ENCODE assay signal across 22 cellular contexts in genomic region chr5:80037366-80037765, GRCh38. TPM values are rescaled to one million over a fixed set of nuclear protein-coding genes. Genes with fewer than 3 reads are reported as not detected.
DNase-seq lines count a peak whose midpoint lies in the region; ATAC-seq, FAIRE-seq and TF ChIP-seq lines count a peak whose summit lies in the region.
"Had no signal": no experiment of that assay in that cellular context is flagged by ENCODE, and none has a peak within 500 bp of the region (broad histone marks: within the 10 kb centered on the region; RNA-seq: fewer than 3 reads in every experiment).

No MANE protein-coding gene starts in this region.

- H3K4me3 ChIP-seq in K562 (no peak overlapping the region), mesendoderm (ENCODE audit: low read length) (no peak overlapping the region)
- H3K4me3 ChIP-seq: BLaER1 treated with 17β-estradiol and CSF1 and Interleukin-3, amounts not matched to agents 10 nM and 100 nM; pancreas; right lobe of liver; thoracic aorta had no signal

- H3K4ac ChIP-seq in mesendoderm (ENCODE audit: low read depth, low read length), result no peak overlapping the region

- 1% methylated on average over 5 of the region's 5 CpGs for WGBS in K562 (ENCODE audit: insufficient coverage, low coverage, missing lambda C conversion rate)
- WGBS in mesendoderm (ENCODE audit: extremely low coverage, insufficient coverage, low lambda C conversion rate), result no CpG with 5 or more reads among the region's 5 CpGs

- CTCF ChIA-PET in K562 (lab: Yijun Ruan, JAX; ENCODE audit: low intra/inter-chr PET ratio), result no interaction called here

- no peak overlapping the region for H3K4me3 Mint-ChIP-seq in activated T-cell treated with anti-CD3 and anti-CD28 coated beads, Interleukin-2, amount 50 U/mL, for 4 hours
- H3K4me3 Mint-ChIP-seq in endothelial cell (ENCODE audit: unreplicated experiment), result no peak overlapping the region
- H3K4me3 Mint-ChIP-seq: activated CD4-positive, alpha-beta T cell treated with anti-CD3 and anti-CD28 coated beads, Interleukin-2, amount 10 ng/mL, durations not matched to agents 7 days and 5 days; mesothelial cell of epicardium; natural killer cell had no signal

- no peak overlapping the region for H4K8ac ChIP-seq in mesendoderm (ENCODE audit: low read depth, low read length)

- H2BK15ac ChIP-seq in mesendoderm (replicated peaks; ENCODE audit: low read depth), result no peak overlapping the region

- H4K20me1 ChIP-seq in K562 (replicated peaks; ENCODE audit: control insufficient read depth, insufficient read depth, low read length), result no peaks in the 10 kb centered on the region
- H4K20me1 ChIP-seq: BLaER1 treated with 17β-estradiol and CSF1 and Interleukin-3, amounts not matched to agents 10 nM and 100 nM had no signal

- TF ChIP-seq RAD21 in K562 (CRISPR knock-in tag; conservative IDR thresholded peaks at IDR 0.05 in 1 of 2, IDR thresholded peaks at IDR 0.05 in 1 of 2), result no peak

- H3K9ac ChIP-seq in K562 (ENCODE audit: insufficient read depth in 1 of 2, low read depth in 2 of 2, low read length in 2 of 2) (no peak overlapping the region), mesendoderm (ENCODE audit: low read length) (no peak overlapping the region)
- H3K9ac ChIP-seq: BLaER1 treated with 17β-estradiol and CSF1 and Interleukin-3, amounts not matched to agents 10 nM and 100 nM had no signal

- no peak overlapping the region for H2BK5ac ChIP-seq in mesendoderm (ENCODE audit: low read length)

- TF ChIP-seq EP300 in K562 (IDR thresholded peaks at IDR 0.05; ENCODE audit: low read length), result no peak

- H3K4me1 ChIP-seq in K562 (replicated peaks in 1 of 2; ENCODE audit: control insufficient read depth in 2 of 2, insufficient read depth in 2 of 2, low read length in 2 of 2) (peaks cover 0 to 4% of the 10 kb centered on the region in 2 experiments; a peak in 1 of 5 replicates), mesendoderm (ENCODE audit: control insufficient read depth, low read depth, low read length) (no peaks in the 10 kb centered on the region)
- H3K4me1 ChIP-seq: BLaER1 treated with 17β-estradiol and CSF1 and Interleukin-3, amounts not matched to agents 10 nM and 100 nM; pancreas; right lobe of liver had no signal

- no peak for TF ChIP-seq CTCF in K562 (IDR thresholded peaks at IDR 0.05 in 2 of 3, conservative IDR thresholded peaks at IDR 0.05 in 1 of 3; ENCODE audit: insufficient read depth in 2 of 3, low read depth in 1 of 3, low read length in 3 of 3)
- no peak for TF ChIP-seq CTCF in endothelial cell (IDR thresholded peaks at IDR 0.05; ENCODE audit: unreplicated experiment)

- no peak overlapping the region for H3K18ac ChIP-seq in mesendoderm (ENCODE audit: low read length)

- H3K36me3 Mint-ChIP-seq in activated T-cell treated with anti-CD3 and anti-CD28 coated beads, Interleukin-2, amount 50 U/mL, for 4 hours (ENCODE audit: insufficient read depth), result no peaks in the 10 kb centered on the region
- no peaks in the 10 kb centered on the region for H3K36me3 Mint-ChIP-seq in endothelial cell (ENCODE audit: low read depth, unreplicated experiment)
- H3K36me3 Mint-ChIP-seq: brain, mesothelial cell of epicardium, natural killer cell had no signal

- H2AFZ ChIP-seq in K562 (ENCODE audit: low read depth, low read length), result no peak overlapping the region

- peaks cover 37 to 47% of the 10 kb centered on the region in 2 experiments for H3K27me3 ChIP-seq in K562 (ENCODE audit: control insufficient read depth in 2 of 2, insufficient read depth in 2 of 2, low read length in 2 of 2)
- peaks cover 18% of the 10 kb centered on the region for H3K27me3 ChIP-seq in mesendoderm (ENCODE audit: insufficient read depth, low read length, poor library complexity)
- H3K27me3 ChIP-seq: BLaER1 treated with 17β-estradiol and CSF1 and Interleukin-3, amounts not matched to agents 10 nM and 100 nM had no signal

- no peak overlapping the region for H3K56ac ChIP-seq in mesendoderm (ENCODE audit: low read length)

- DNase-seq in activated T-cell treated with anti-CD3 and anti-CD28 coated beads, Interleukin-2, amount 50 U/mL, for 4 hours, result no peak
- DNase-seq in activated T-cell treated with anti-CD3 and anti-CD28 coated beads for 4 hours (no peak), K562 (ENCODE audit: extremely low read depth in 1 of 4, low spot score in 3 of 4) (no peak), endothelial cell (ENCODE audit: low spot score) (no peak), mesendoderm (no peak)
- no peak for DNase-seq in activated CD4-positive, alpha-beta T cell treated with anti-CD3 and anti-CD28 coated beads, Interleukin-2, amount 50 U/mL, for 48 hours
- DNase-seq: activated CD4-positive, alpha-beta T cell treated with anti-CD3 and anti-CD28 coated beads, Interleukin-2, amount 10 ng/mL, durations not matched to agents 7 days and 5 days; natural killer cell; NCI-H2107; NCI-H510A treated with DMSO at 0.1 percent for 48 hours; pancreas; right lobe of liver had no signal

- H3K4me1 Mint-ChIP-seq in activated T-cell treated with anti-CD3 and anti-CD28 coated beads, Interleukin-2, amount 50 U/mL, for 4 hours (ENCODE audit: low read depth), result peaks cover 12% of the 10 kb centered on the region
- no peaks in the 10 kb centered on the region for H3K4me1 Mint-ChIP-seq in endothelial cell (ENCODE audit: unreplicated experiment)
- H3K4me1 Mint-ChIP-seq: natural killer cell had no signal

- H3K27me3 Mint-ChIP-seq in activated T-cell treated with anti-CD3 and anti-CD28 coated beads, Interleukin-2, amount 50 U/mL, for 4 hours (ENCODE audit: low read depth), result peaks cover 63% of the 10 kb centered on the region
- no peaks in the 10 kb centered on the region for H3K27me3 Mint-ChIP-seq in endothelial cell (ENCODE audit: unreplicated experiment)

- in situ Hi-C loops in K562 (cut with MboI), result no loop called here

- no peak overlapping the region for H2AK5ac ChIP-seq in mesendoderm (ENCODE audit: low read length)

- no peak overlapping the region for H3K27ac ChIP-seq in K562 (ENCODE audit: extremely low read depth, low read depth, low read length)
- H3K27ac ChIP-seq in mesendoderm (ENCODE audit: low read depth, low read length), result no peak overlapping the region
- H3K27ac ChIP-seq: BLaER1 treated with 17β-estradiol and CSF1 and Interleukin-3, amounts not matched to agents 10 nM and 100 nM; HL-60; pancreas; right lobe of liver; RWPE1; thoracic aorta had no signal

- no peaks in the 10 kb centered on the region for H3K79me1 ChIP-seq in mesendoderm (ENCODE audit: low read length)

- FAIRE-seq in K562 (lab: Jason Lieb, UNC), result no peak
- FAIRE-seq: colon, D721Med, pancreas had no signal

- H3K36me3 ChIP-seq in K562 (ENCODE audit: control insufficient read depth, insufficient read depth, low read length) (no peaks in the 10 kb centered on the region), mesendoderm (ENCODE audit: control insufficient read depth, insufficient read depth, low read length) (no peaks in the 10 kb centered on the region)
- H3K36me3 ChIP-seq: BLaER1 treated with 17β-estradiol and CSF1 and Interleukin-3, amounts not matched to agents 10 nM and 100 nM; pancreas; right lobe of liver; thoracic aorta had no signal

- no peaks in the 10 kb centered on the region for H3K9me1 ChIP-seq in K562 (ENCODE audit: control insufficient read depth, insufficient read depth, low read length)

- intact Hi-C loops in K562 (cut with micrococcal nuclease), result no loop called here

- no peak overlapping the region for H3K23ac ChIP-seq in mesendoderm (ENCODE audit: low read length)

- H3K9me3 ChIP-seq in K562 (replicated peaks; ENCODE audit: control insufficient read depth, insufficient read depth, low read depth, low read length), result no peaks in the 10 kb centered on the region
- H3K9me3 ChIP-seq: pancreas, right lobe of liver, thoracic aorta had no signal

- H3K79me2 ChIP-seq in K562 (ENCODE audit: control insufficient read depth, insufficient read depth, low read length), result no peaks in the 10 kb centered on the region
- H3K79me2 ChIP-seq in mesendoderm (ENCODE audit: control insufficient read depth, insufficient read depth, low read length), result no peaks in the 10 kb centered on the region

- POLR2A ChIA-PET in K562 (lab: Yijun Ruan, JAX), result interaction anchor here (1.4 kb wide), 1 partner anchor 20 kb away, joined by 3 read pairs; no protein-coding TSS in a partner anchor

- H3K4me2 ChIP-seq in K562 (ENCODE audit: insufficient read depth, low read length) (no peak overlapping the region), mesendoderm (ENCODE audit: low read length) (no peak overlapping the region)
- H3K4me2 ChIP-seq: BLaER1 treated with 17β-estradiol and CSF1 and Interleukin-3, amounts not matched to agents 10 nM and 100 nM had no signal

- no peak for TF ChIP-seq POLR2A in K562 (conservative IDR thresholded peaks at IDR 0.05)

- no peak overlapping the region for H3K27ac Mint-ChIP-seq in endothelial cell (ENCODE audit: unreplicated experiment)
- H3K27ac Mint-ChIP-seq: activated CD4-positive, alpha-beta T cell treated with anti-CD3 and anti-CD28 coated beads, Interleukin-2, amount 10 ng/mL, durations not matched to agents 7 days and 5 days; brain; mesothelial cell of epicardium; natural killer cell had no signal

- H2BK120ac ChIP-seq in mesendoderm (ENCODE audit: low read depth, low read length), result no peak overlapping the region

- ATAC-seq in activated T-cell treated with anti-CD3 and anti-CD28 coated beads, Interleukin-2, amount 50 U/mL, for 4 hours, result peak; percentile 66 to 75
- ATAC-seq in GM19438 (IDR thresholded peaks at IDR 0.05; ENCODE audit: low read depth, unreplicated experiment) (peak; percentile 80), HG03108 (IDR thresholded peaks at IDR 0.05; ENCODE audit: unreplicated experiment) (peak; percentile 64), K562 (no peak)
- ATAC-seq: natural killer cell, pancreas, right lobe of liver had no signal

- H4K5ac ChIP-seq in mesendoderm (ENCODE audit: low read length), result no peak overlapping the region

- H3K9me3 Mint-ChIP-seq in activated T-cell treated with anti-CD3 and anti-CD28 coated beads, Interleukin-2, amount 50 U/mL, for 4 hours, result no peaks in the 10 kb centered on the region
- no peaks in the 10 kb centered on the region for H3K9me3 Mint-ChIP-seq in endothelial cell (ENCODE audit: unreplicated experiment)
- H3K9me3 Mint-ChIP-seq: activated CD4-positive, alpha-beta T cell treated with anti-CD3 and anti-CD28 coated beads, Interleukin-2, amount 10 ng/mL, durations not matched to agents 7 days and 5 days; mesothelial cell of epicardium; natural killer cell had no signal

- no TSS peak for BruUV-seq in K562 (replicated peaks; lab: Mats Ljungman, UMichigan)

RNA-seq across cellular contexts. Expression of gene THBS4, which starts 2.2 kb away (rescaled TPM):
- 1 to 10 TPM in 1 of 3 donors, under 1 TPM in 2; 0.27 to 1.3 (median 0.66) TPM for total RNA-seq in activated T-cell treated with anti-CD3 and anti-CD28 coated beads, Interleukin-2, amount 50 U/mL, for 4 hours
- not detected in 2 replicates for total RNA-seq in K562 (2011; cell fraction: chromatin; rRNA removed; ENCODE audit: low replicate concordance)
- not detected in 2 replicates for total RNA-seq in K562 (2011; cell fraction: nucleolus; rRNA removed)
- total RNA-seq in K562 (2011; cell fraction: nucleoplasm; rRNA removed), result not detected in 2 replicates
- total RNA-seq in K562 (2014; rRNA removed) (not detected in 2 replicates), K562 (2014; rRNA removed; fragmentation: Illumina TruSeq; extraction: Trizol) (not detected in 2 replicates), K562 (2015; rRNA removed; fragmentation: Illumina TruSeq; extraction: Trizol) (not detected in 2 replicates), K562 (2021) (not detected in 2 replicates), endothelial cell (ENCODE audit: unreplicated experiment) (3.0 TPM)
- polyA plus RNA-seq in K562 (2011; rRNA removed) (not detected in 2 replicates), K562 (2014; fragmentation: Illumina TruSeq; extraction: Trizol) (not detected in 2 replicates), K562 (2014; fragmentation: Nextera tagmentation; extraction: Ambion mirVana) (under 1 TPM; 0.07 to 0.08 TPM), K562 (2014; rRNA removed) (not detected in 2 replicates)
- 0.18 TPM in 1 of 2 replicates, not detected in the other for polyA plus RNA-seq in K562 (2011; cell fraction: cytosol; rRNA removed)
- not detected in 2 replicates for polyA plus RNA-seq in K562 (2011; cell fraction: nucleus; rRNA removed)
- polyA plus RNA-seq in K562 (2012), result 0.19 TPM in 1 of 2 replicates, not detected in the other
- 0.06 TPM in 1 of 2 replicates, not detected in the other for polyA minus RNA-seq in K562 (2011; rRNA and poly(A)+ RNA removed)
- polyA minus RNA-seq in K562 (2011; cell fraction: cytosol; rRNA and poly(A)+ RNA removed), result not detected in 2 replicates
- not detected in 2 replicates for polyA minus RNA-seq in K562 (2011; cell fraction: nucleus; rRNA and poly(A)+ RNA removed)
- 3.5 TPM for polyA plus RNA-seq in mesendoderm (2013, experiment 1 of 2)
- polyA plus RNA-seq in mesendoderm (2013, experiment 2 of 2), result 3.2 TPM

RNA-seq across cellular contexts. Expression of gene MTX3, which starts 46.3 kb away (rescaled TPM):
- 10 to 100 TPM; 14.8 to 15.0 (median 14.9) TPM for total RNA-seq in activated T-cell treated with anti-CD3 and anti-CD28 coated beads, Interleukin-2, amount 50 U/mL, for 4 hours
- total RNA-seq in K562 (2011; cell fraction: chromatin; rRNA removed; ENCODE audit: low replicate concordance), result 0.19 TPM in 1 of 2 replicates, not detected in the other
- under 0.01 and 0.17 TPM in 2 replicates for total RNA-seq in K562 (2011; cell fraction: nucleolus; rRNA removed)
- not detected in 2 replicates for total RNA-seq in K562 (2011; cell fraction: nucleoplasm; rRNA removed)
- total RNA-seq in K562 (2014; rRNA removed) (0.08 and 0.14 TPM in 2 replicates), K562 (2014; rRNA removed; fragmentation: Illumina TruSeq; extraction: Trizol) (0.22 and 0.32 TPM in 2 replicates), K562 (2015; rRNA removed; fragmentation: Illumina TruSeq; extraction: Trizol) (0.15 and 0.36 TPM in 2 replicates), K562 (2021) (0.11 and 0.29 TPM in 2 replicates), endothelial cell (ENCODE audit: unreplicated experiment) (13.1 TPM)
- polyA plus RNA-seq in K562 (2011; rRNA removed) (0.04 and 0.07 TPM in 2 replicates), K562 (2014; fragmentation: Illumina TruSeq; extraction: Trizol) (0.11 and 0.12 TPM in 2 replicates), K562 (2014; fragmentation: Nextera tagmentation; extraction: Ambion mirVana) (under 1 TPM in 1 of 2 experiments, not detected in 1; 0.10 TPM), K562 (2014; rRNA removed) (0.12 and 0.16 TPM in 2 replicates)
- polyA plus RNA-seq in K562 (2011; cell fraction: cytosol; rRNA removed), result 0.01 TPM in 1 of 2 replicates, not detected in the other
- 0.04 TPM in 1 of 2 replicates, not detected in the other for polyA plus RNA-seq in K562 (2011; cell fraction: nucleus; rRNA removed)
- 0.07 and 0.29 TPM in 2 replicates for polyA plus RNA-seq in K562 (2012)
- polyA minus RNA-seq in K562 (2011; rRNA and poly(A)+ RNA removed), result not detected in 2 replicates
- 0.19 TPM in 1 of 2 replicates, not detected in the other for polyA minus RNA-seq in K562 (2011; cell fraction: cytosol; rRNA and poly(A)+ RNA removed)
- polyA minus RNA-seq in K562 (2011; cell fraction: nucleus; rRNA and poly(A)+ RNA removed), result 0.11 TPM in 1 of 2 replicates, not detected in the other
- 12.9 TPM for polyA plus RNA-seq in mesendoderm (2013, experiment 1 of 2)
- polyA plus RNA-seq in mesendoderm (2013, experiment 2 of 2), result 12.9 TPM

Comparison
In these comparisons a context has a peak if more than half of its experiments do, and no peak if none do; other contexts are left out.
1. RNA of gene MTX3, which starts 46.3 kb away (total RNA-seq): 14.8 to 15.0 TPM in activated T-cell treated with anti-CD3 and anti-CD28 coated beads, Interleukin-2, amount 50 U/mL, for 4 hours and 13.1 TPM in endothelial cell (single experiment); under 0.01 to 0.36 TPM in K562; every median in the first group is over 10 times any median in the second.